ENCODE assay signal across 11 cellular contexts in the genomic region with DNA sequence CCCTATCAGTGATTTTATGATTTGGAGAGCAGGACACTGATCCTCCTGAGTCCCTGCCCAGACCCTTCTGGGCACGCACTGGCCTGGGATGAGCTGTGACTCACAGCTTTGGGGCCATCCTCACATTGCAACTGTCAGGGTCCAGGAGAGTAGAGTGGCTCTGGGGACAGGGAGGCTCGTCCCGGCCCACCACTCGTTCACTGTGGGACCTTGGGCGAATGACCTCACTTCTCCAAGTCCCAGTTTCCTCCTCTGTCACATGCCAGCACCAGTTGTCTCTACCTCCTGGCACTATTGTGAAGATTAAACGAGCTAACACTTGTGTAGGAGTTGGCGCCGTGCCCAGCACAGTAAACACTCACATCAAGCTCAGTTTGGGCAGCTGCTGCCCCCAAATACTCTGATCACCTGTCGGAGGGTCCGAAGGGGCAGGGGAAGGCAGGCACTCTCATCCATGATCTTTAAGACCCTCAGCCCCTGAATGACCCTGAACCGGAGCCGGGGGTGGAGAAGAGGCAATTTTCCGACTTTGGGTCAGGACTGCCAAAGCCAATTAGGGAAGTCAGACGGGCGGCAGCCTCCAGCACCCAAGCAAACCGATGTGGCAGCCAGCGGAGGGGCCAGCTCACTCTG.
A peak's percentile ranks its signal among the peaks of the same experiment; 100 is the strongest.
DNase-seq lines count a peak whose midpoint lies in the region; ATAC-seq, FAIRE-seq and TF ChIP-seq lines count a peak whose summit lies in the region.
"Had no signal": no experiment of that assay in that cellular context is flagged by ENCODE, and none has a peak within 500 bp of the region (broad histone marks: within the 10 kb centered on the region; RNA-seq: fewer than 3 reads in every experiment).

No MANE protein-coding gene starts in this region.

- peaks cover 29% of the 10 kb centered on the region for H3K27me3 Mint-ChIP-seq in CD8-positive, alpha-beta T cell (ENCODE audit: low read depth)

- peaks cover 4% of the 10 kb centered on the region for H3K27me3 ChIP-seq in bronchial epithelial cell (ENCODE audit: control insufficient read depth, insufficient read depth, low read length)
- H3K27me3 ChIP-seq in CD8-positive, alpha-beta T cell (ENCODE audit: insufficient read depth, low read length) = no peaks in the 10 kb centered on the region

- no peaks in the 10 kb centered on the region for H3K4me1 Mint-ChIP-seq in CD8-positive, alpha-beta T cell (ENCODE audit: low read depth)

- intact Hi-C loops in CD8-positive, alpha-beta T cell (cut with DNase I, micrococcal nuclease) = no loop called here

- POLR2A ChIA-PET in CD8-positive, alpha-beta T cell (lab: Charles Lee) = no interaction called here

- peaks cover 5% of the 10 kb centered on the region for H3K36me3 Mint-ChIP-seq in CD8-positive, alpha-beta T cell

- peak; percentile 18 for FAIRE-seq in bronchial epithelial cell (lab: Jason Lieb, UNC)
- FAIRE-seq: TTC549 had no signal

- no peaks in the 10 kb centered on the region for H3K36me3 ChIP-seq in bronchial epithelial cell (ENCODE audit: control insufficient read depth, insufficient read depth, low read length)
- H3K36me3 ChIP-seq in CD8-positive, alpha-beta T cell (ENCODE audit: insufficient read depth, low read length) = no peaks in the 10 kb centered on the region

- no peak for TF ChIP-seq CTCF in bronchial epithelial cell (IDR thresholded peaks at IDR 0.05; ENCODE audit: insufficient read depth, low read length, severe bottlenecking)
- TF ChIP-seq CTCF in CD8-positive, alpha-beta T cell (IDR thresholded peaks at IDR 0.05) = no peak

- H3K4me1 ChIP-seq in CD8-positive, alpha-beta T cell (ENCODE audit: insufficient read depth, low read length) = no peaks in the 10 kb centered on the region

- no peaks in the 10 kb centered on the region for H3K9me3 ChIP-seq in CD8-positive, alpha-beta T cell (ENCODE audit: low read length)

- no peak overlapping the region for H3K4me3 ChIP-seq in bronchial epithelial cell (ENCODE audit: low read depth, low read length)
- H3K4me3 ChIP-seq in CD8-positive, alpha-beta T cell (ENCODE audit: low read depth, low read length) = no peak overlapping the region

- no peaks in the 10 kb centered on the region for H3K9me3 Mint-ChIP-seq in CD8-positive, alpha-beta T cell

- no peak for ATAC-seq in HG02973 (IDR thresholded peaks at IDR 0.05; ENCODE audit: unreplicated experiment)
- no peak for ATAC-seq in CD8-positive, alpha-beta T cell

- DNase-seq in H4 (ENCODE audit: low spot score) = peak; percentile 39
- DNase-seq in NCI-H2171 treated with DMSO at 0.1 percent for 48 hours (lab: John Stamatoyannopoulos, UW) = peak; percentile 96
- DNase-seq in bronchial epithelial cell (ENCODE audit: low read depth) = peak; percentile 44
- DNase-seq in renal cortical epithelial cell (ENCODE audit: low read depth) = peak; percentile 21
- DNase-seq in C1 segment of cervical spinal cord (lab: John Stamatoyannopoulos, UW) = no peak
- DNase-seq in SIG-M5 treated with dmso at 0.1 percent for 504 hours (lab: John Stamatoyannopoulos, UW; ENCODE audit: unreplicated experiment) = no peak
- no peak for DNase-seq in CD8-positive, alpha-beta T cell
- DNase-seq: NCI-H526; stimulated activated CD4-positive, alpha-beta T cell treated with anti-CD3 and anti-CD28 coated beads, Interleukin-12 subunit alpha, Interleukin-12 subunit beta, amount 100 ng/mL, for 4 hours had no signal

- no peak overlapping the region for H3K27ac ChIP-seq in CD8-positive, alpha-beta T cell (ENCODE audit: low read depth, low read length)

- H3K4me3 Mint-ChIP-seq in CD8-positive, alpha-beta T cell = no peak overlapping the region

- no peak overlapping the region for H3K27ac Mint-ChIP-seq in CD8-positive, alpha-beta T cell

- CTCF ChIA-PET in CD8-positive, alpha-beta T cell (lab: Charles Lee) = no interaction called here

Comparison
In these comparisons a context has a peak if more than half of its experiments do, and no peak if none do; other contexts are left out.
1. DNase-seq: peak in H4 (single experiment), NCI-H2171 treated with DMSO at 0.1 percent for 48 hours (single experiment), bronchial epithelial cell (single experiment) and renal cortical epithelial cell (single experiment); none in C1 segment of cervical spinal cord (0 of 14), SIG-M5 treated with dmso at 0.1 percent for 504 hours (single experiment) and CD8-positive, alpha-beta T cell (0 of 7).